In genomic region chr14:69636051-69636639, GRCh38 we compare ENCODE assay signal across 8 cellular contexts. TPM values are rescaled to one million over a fixed set of nuclear protein-coding genes. Genes with fewer than 3 reads are reported as not detected.
DNase-seq lines count a peak whose midpoint lies in the region; ATAC-seq and TF ChIP-seq lines count a peak whose summit lies in the region.

No MANE protein-coding gene starts in this region.

- ATAC-seq in GM19035 (IDR thresholded peaks at IDR 0.05; ENCODE audit: unreplicated experiment) = no peak

- no peak for TF ChIP-seq CTCF in spleen (IDR thresholded peaks at IDR 0.05 in 8 of 11, conservative IDR thresholded peaks at IDR 0.05 in 3 of 11)

- in situ Hi-C loops in G401 (cut with HindIII; ENCODE audit: low sequenced_read_pairs) = no loop called here

- 30 to 42% (median 36%) methylated on average over 4 of the region's 4 CpGs for WGBS in spleen, 5 donors

- peaks cover 38% of the 10 kb centered on the region for H3K4me1 ChIP-seq in effector memory CD4-positive, alpha-beta T cell (ENCODE audit: control insufficient read depth, insufficient read depth, low read length, poor library complexity, severe bottlenecking)
- H3K4me1 ChIP-seq in spleen = peaks cover 79 to 100% (median 93%) of the 10 kb centered on the region in 6 donors

- H3K27me3 ChIP-seq in effector memory CD4-positive, alpha-beta T cell (replicated peaks; ENCODE audit: control insufficient read depth, insufficient read depth, low read length, poor library complexity, severe bottlenecking) = no peaks in the 10 kb centered on the region
- no peaks in the 10 kb centered on the region for H3K27me3 ChIP-seq in spleen (replicated peaks in 1 of 7)

- no peak overlapping the region for H3K4me3 ChIP-seq in effector memory CD4-positive, alpha-beta T cell (ENCODE audit: insufficient read depth, low read depth, low read length, poor library complexity, severe bottlenecking)
- H3K4me3 ChIP-seq in spleen = peak overlapping the region in 1 of 8 donors; percentile 17

- peak overlapping the region; percentile 44 for H3K27ac ChIP-seq in effector memory CD4-positive, alpha-beta T cell (ENCODE audit: insufficient read depth, low read length, poor library complexity, severe bottlenecking)
- H3K27ac ChIP-seq in spleen = peak overlapping the region; percentile 54 to 84 (median 68)

- intact Hi-C loops in spleen (cut with DNase I; ENCODE audit: low total_unique reads) = loop anchor here (10.0 kb wide), 1 partner anchor 49 kb away; no protein-coding TSS in a partner anchor

- no peaks in the 10 kb centered on the region for H3K36me3 ChIP-seq in effector memory CD4-positive, alpha-beta T cell (ENCODE audit: control insufficient read depth, insufficient read depth, low read length)
- H3K36me3 ChIP-seq in spleen = peaks cover 0 to 4% (median 0%) of the 10 kb centered on the region in 6 donors

- H3K9me3 ChIP-seq in effector memory CD4-positive, alpha-beta T cell (ENCODE audit: control insufficient read depth, low read length) = no peaks in the 10 kb centered on the region
- H3K9me3 ChIP-seq in spleen = peaks cover 0 to 8% (median 7%) of the 10 kb centered on the region in 8 donors

- DNase-seq in G401 (ENCODE audit: low spot score) = peak; percentile 92
- DNase-seq in OCI-M1 (lab: John Stamatoyannopoulos, UW) = peak; percentile 1
- no peak for DNase-seq in effector memory CD4-positive, alpha-beta T cell
- DNase-seq in spleen = no peak
- DNase-seq in islet precursor cell = no peak
- no peak for DNase-seq in ecto neural progenitor cell (ENCODE audit: low spot score)
- no peak for DNase-seq in glomerular visceral epithelial cell (ENCODE audit: extremely low spot score)

- no peak for TF ChIP-seq POLR2A in spleen (IDR thresholded peaks at IDR 0.05)

RNA-seq across cellular contexts. Expression of gene SUSD6, which starts 24.7 kb away (rescaled TPM):
- total RNA-seq in G401 (2014; rRNA removed; shearing (Covaris generic)) = 1.4 and 1.5 TPM in 2 replicates
- total RNA-seq in spleen = 100 to 1,000 TPM in 3 of 7 donors, 10 to 100 TPM in 4; 76.1 to 120 (median 96.1) TPM
- polyA plus RNA-seq in spleen = 10 to 100 TPM; 10.7 to 20.4 (median 11.3) TPM

Comparison
In these comparisons a context has a peak if more than half of its experiments do, and no peak if none do; other contexts are left out.
1. DNase-seq: peak in G401 (single experiment) and OCI-M1 (single experiment); none in effector memory CD4-positive, alpha-beta T cell (0 of 3), spleen (single experiment), islet precursor cell (single experiment), ecto neural progenitor cell (single experiment) and glomerular visceral epithelial cell (single experiment).
2. RNA of gene SUSD6, which starts 24.7 kb away (total RNA-seq): 76.1 to 120 TPM in spleen; 1.4 to 1.5 TPM in G401; every median in the first group is over 10 times any median in the second.